1 cellular context compared by ENCODE assay signal in the genomic region with DNA sequence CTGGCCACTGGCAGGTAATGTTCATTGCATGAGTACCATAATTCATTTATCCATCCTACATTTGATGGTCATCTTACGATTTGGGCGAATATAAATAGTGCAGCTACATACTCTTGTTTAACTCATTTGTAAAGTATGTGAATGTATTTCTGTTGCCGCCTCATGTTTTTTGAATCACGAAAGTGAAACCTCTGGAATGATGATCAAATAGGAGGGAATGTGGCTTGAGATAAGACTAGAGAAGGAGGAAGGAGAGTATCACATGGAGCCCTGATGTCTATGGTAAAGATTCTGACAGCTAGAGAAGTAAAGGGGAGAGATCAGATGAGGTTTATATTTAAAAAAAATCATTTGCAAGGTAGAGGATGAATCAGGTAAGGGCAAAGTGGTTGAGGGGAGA.
TF ChIP-seq lines count a peak whose summit lies in the region.

No MANE protein-coding gene starts in this region.

TF ChIP-seq in GM23338, 12 proteins besides CTCF, POLR2A, EP300 and RAD21 (continued from another document):
- TF ChIP-seq CREB1 (CRISPR knock-in tag; IDR thresholded peaks at IDR 0.05; ENCODE audit: low read depth) (no peak), NANOG (IDR thresholded peaks at IDR 0.05; ENCODE audit: borderline replicate concordance) (no peak)
TF ChIP-seq in GM23338: peak in this region for 0.
